In the genomic region with DNA sequence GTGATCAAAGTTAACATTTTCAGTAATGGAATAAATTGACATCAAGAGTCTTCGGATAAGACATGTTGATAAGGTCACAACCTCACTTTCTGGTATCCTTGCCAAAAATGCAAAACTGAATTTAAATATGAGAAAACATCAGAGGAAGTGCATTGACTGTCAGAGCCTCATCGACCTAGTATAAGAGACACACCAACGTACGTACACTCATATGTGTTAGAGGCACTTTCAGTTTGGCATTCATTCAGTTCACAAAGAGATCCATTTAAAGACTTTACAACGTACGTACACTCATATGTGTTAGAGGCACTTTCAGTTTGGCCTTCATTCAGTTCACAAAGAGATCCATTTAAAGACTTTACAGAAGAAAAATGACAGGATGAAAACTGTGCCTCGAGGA, we compare ENCODE assay signal across 14 cellular contexts.
DNase-seq lines count a peak whose midpoint lies in the region; ATAC-seq and TF ChIP-seq lines count a peak whose summit lies in the region.
"Had no signal": no experiment of that assay in that cellular context is flagged by ENCODE, and none has a peak within 500 bp of the region (broad histone marks: within the 10 kb centered on the region; RNA-seq: fewer than 3 reads in every experiment).

No MANE protein-coding gene starts in this region.

- no peak overlapping the region for H2AK5ac ChIP-seq in mesenchymal stem cell (ENCODE audit: low read length, severe bottlenecking)

- H3K27me3 Mint-ChIP-seq in activated naive CD8-positive, alpha-beta T cell treated with anti-CD3 and anti-CD28 coated beads, Interleukin-2, amount 50 U/mL, for 24 hours, result no peaks in the 10 kb centered on the region
- no peaks in the 10 kb centered on the region for H3K27me3 Mint-ChIP-seq in naive thymus-derived CD4-positive, alpha-beta T cell
- H3K27me3 Mint-ChIP-seq: dendritic cell treated with granulocyte-macrophage colony-stimulating factor and Interleukin-4, amounts not matched to agents 40 ng/mL and 50 ng/mL, for 4 days had no signal

- H3K4me1 Mint-ChIP-seq in activated naive CD8-positive, alpha-beta T cell treated with anti-CD3 and anti-CD28 coated beads, Interleukin-2, amount 50 U/mL, for 24 hours, result peaks cover 34% of the 10 kb centered on the region
- H3K4me1 Mint-ChIP-seq in naive thymus-derived CD4-positive, alpha-beta T cell, result peaks cover 1 to 77% (median 60%) of the 10 kb centered on the region in 7 donors

- H2BK5ac ChIP-seq in mesenchymal stem cell (ENCODE audit: low read depth, low read length, poor library complexity, severe bottlenecking), result no peak overlapping the region

- POLR2A ChIA-PET in naive thymus-derived CD4-positive, alpha-beta T cell (lab: Charles Lee), result interaction anchor here (0.7 to 3.3 kb wide), 18 partner anchors 9 to 285 kb away, joined by 3 to 50 read pairs (median 11); no protein-coding TSS in a partner anchor

- peak; percentile 20 for DNase-seq in GM06990 (ENCODE audit: extremely low read depth, insufficient read length)
- DNase-seq in activated naive CD8-positive, alpha-beta T cell treated with anti-CD3 and anti-CD28 coated beads, Interleukin-2, amount 50 U/mL, for 24 hours, result no peak
- peak in 7 of 9 donors; percentile 53 to 81 (median 76) for DNase-seq in naive thymus-derived CD4-positive, alpha-beta T cell
- no peak for DNase-seq in stomach
- DNase-seq in amniotic stem cell (lab: John Stamatoyannopoulos, UW), result no peak
- DNase-seq in mesenchymal stem cell, result no peak
- DNase-seq: heart left ventricle, lower lobe of right lung, NCI-H1436, T1000 had no signal

- H3K36me3 ChIP-seq in GM06990 (ENCODE audit: control insufficient read depth, insufficient read depth, low read length) (no peaks in the 10 kb centered on the region), stomach (no peaks in the 10 kb centered on the region), mesenchymal stem cell (ENCODE audit: control insufficient read depth in 1 of 2, insufficient read depth in 2 of 2, low read depth in 1 of 2, low read length in 2 of 2) (no peaks in the 10 kb centered on the region)
- no peaks in the 10 kb centered on the region for H3K36me3 ChIP-seq in naive thymus-derived CD4-positive, alpha-beta T cell (ENCODE audit: control insufficient read depth in 2 of 3, insufficient read depth in 3 of 3, low read length in 3 of 3)
- H3K36me3 ChIP-seq: heart left ventricle, lower lobe of right lung, right atrium auricular region had no signal

- TF ChIP-seq POLR2A in stomach (IDR thresholded peaks at IDR 0.05), result no peak

- no peak overlapping the region for H3K18ac ChIP-seq in mesenchymal stem cell (ENCODE audit: low read depth in 1 of 2, low read length in 2 of 2)

- peaks cover 10 to 31% of the 10 kb centered on the region in 2 donors for H3K4me1 ChIP-seq in naive thymus-derived CD4-positive, alpha-beta T cell (ENCODE audit: control insufficient read depth in 2 of 2, insufficient read depth in 2 of 2, low read length in 2 of 2)
- H3K4me1 ChIP-seq in stomach (peaks cover 0 to 35% (median 21%) of the 10 kb centered on the region in 4 donors), mesenchymal stem cell (ENCODE audit: control insufficient read depth, insufficient read depth, low read depth, low read length) (peaks cover 3% of the 10 kb centered on the region)
- H3K4me1 ChIP-seq: right atrium auricular region had no signal

- H2BK15ac ChIP-seq in mesenchymal stem cell (ENCODE audit: low read depth, poor library complexity, severe bottlenecking), result no peak overlapping the region

- peak overlapping the region; percentile 75 for H3K4me3 Mint-ChIP-seq in activated naive CD8-positive, alpha-beta T cell treated with anti-CD3 and anti-CD28 coated beads, Interleukin-2, amount 50 U/mL, for 24 hours
- H3K4me3 Mint-ChIP-seq in naive thymus-derived CD4-positive, alpha-beta T cell, result peak overlapping the region; percentile 82 to 98 (median 93)
- H3K4me3 Mint-ChIP-seq: dendritic cell treated with granulocyte-macrophage colony-stimulating factor and Interleukin-4, amounts not matched to agents 40 ng/mL and 50 ng/mL, for 4 days had no signal

- no peak overlapping the region for H3K14ac ChIP-seq in mesenchymal stem cell (ENCODE audit: low read length in 2 of 2)

- peak overlapping the region; percentile 84 for H3K27ac ChIP-seq in naive thymus-derived CD4-positive, alpha-beta T cell (ENCODE audit: low read depth, low read length)
- H3K27ac ChIP-seq in stomach (peak overlapping the region in 2 of 5 donors; percentile 13 to 83), mesenchymal stem cell (ENCODE audit: low read length, poor library complexity, severe bottlenecking) (no peak overlapping the region)
- H3K27ac ChIP-seq: lower lobe of right lung, right atrium auricular region had no signal

- no peak overlapping the region for H3K4me2 ChIP-seq in mesenchymal stem cell (ENCODE audit: low read length, poor library complexity, severe bottlenecking)

- H3K27me3 ChIP-seq in GM06990 (replicated peaks; ENCODE audit: control insufficient read depth, insufficient read depth, low read length) (no peaks in the 10 kb centered on the region), stomach (no peaks in the 10 kb centered on the region), mesenchymal stem cell (ENCODE audit: control insufficient read depth in 1 of 2, insufficient read depth in 1 of 2, low read length in 2 of 2) (no peaks in the 10 kb centered on the region)
- no peaks in the 10 kb centered on the region for H3K27me3 ChIP-seq in naive thymus-derived CD4-positive, alpha-beta T cell (ENCODE audit: control insufficient read depth in 2 of 2, insufficient read depth in 2 of 2, low read length in 2 of 2)
- H3K27me3 ChIP-seq: heart left ventricle, right atrium auricular region had no signal

- peak overlapping the region; percentile 63 for H3K27ac Mint-ChIP-seq in activated naive CD8-positive, alpha-beta T cell treated with anti-CD3 and anti-CD28 coated beads, Interleukin-2, amount 50 U/mL, for 24 hours
- H3K27ac Mint-ChIP-seq in naive thymus-derived CD4-positive, alpha-beta T cell, result peak overlapping the region; percentile 92 to 99 (median 96)
- H3K27ac Mint-ChIP-seq: dendritic cell treated with granulocyte-macrophage colony-stimulating factor and Interleukin-4, amounts not matched to agents 40 ng/mL and 50 ng/mL, for 4 days had no signal

- intact Hi-C loops in naive thymus-derived CD4-positive, alpha-beta T cell (cut with micrococcal nuclease), result loop anchor here (1.0 to 5.0 kb wide), 11 partner anchors 9 to 997 kb away; partner anchors contain the start of genes SMARCA5 (in 2 of the 2) and USP38 (in 1 of the 2)
- intact Hi-C loops in stomach (cut with DNase I; ENCODE audit: low total_unique reads), result no loop called here

- WGBS in stomach, 5 donors, result 61 to 84% (median 68%) methylated on average over 7 of the region's 7 CpGs
- 98% methylated on average over 7 of the region's 7 CpGs for WGBS in mesenchymal stem cell

- H3K23ac ChIP-seq in mesenchymal stem cell (ENCODE audit: low read length in 2 of 2), result no peak overlapping the region

- ATAC-seq in HG03159 (IDR thresholded peaks at IDR 0.05; ENCODE audit: unreplicated experiment) (peak; percentile 47), HG03280 (IDR thresholded peaks at IDR 0.05; ENCODE audit: unreplicated experiment) (no peak)
- ATAC-seq in activated naive CD8-positive, alpha-beta T cell treated with anti-CD3 and anti-CD28 coated beads, Interleukin-2, amount 50 U/mL, for 24 hours, result peak; percentile 74
- ATAC-seq in naive thymus-derived CD4-positive, alpha-beta T cell, result peak; percentile 85
- ATAC-seq: heart left ventricle, lower lobe of right lung had no signal

- H3K9me3 Mint-ChIP-seq in activated naive CD8-positive, alpha-beta T cell treated with anti-CD3 and anti-CD28 coated beads, Interleukin-2, amount 50 U/mL, for 24 hours, result no peaks in the 10 kb centered on the region
- H3K9me3 Mint-ChIP-seq in naive thymus-derived CD4-positive, alpha-beta T cell, result peaks cover 0 to 3% (median 0%) of the 10 kb centered on the region in 11 donors
- H3K9me3 Mint-ChIP-seq: dendritic cell treated with granulocyte-macrophage colony-stimulating factor and Interleukin-4, amounts not matched to agents 40 ng/mL and 50 ng/mL, for 4 days had no signal

- H3K9me3 ChIP-seq in naive thymus-derived CD4-positive, alpha-beta T cell (ENCODE audit: control insufficient read depth in 2 of 3, low read length in 3 of 3), result no peaks in the 10 kb centered on the region
- no peaks in the 10 kb centered on the region for H3K9me3 ChIP-seq in stomach
- no peaks in the 10 kb centered on the region for H3K9me3 ChIP-seq in mesenchymal stem cell (ENCODE audit: control insufficient read depth, low read length)
- H3K9me3 ChIP-seq: lower lobe of right lung, right atrium auricular region had no signal

- no peaks in the 10 kb centered on the region for H3K79me1 ChIP-seq in mesenchymal stem cell (replicated peaks; ENCODE audit: low read length, poor library complexity, severe bottlenecking)

- H3K9ac ChIP-seq in mesenchymal stem cell (ENCODE audit: low read length), result no peak overlapping the region

- CTCF ChIA-PET in naive thymus-derived CD4-positive, alpha-beta T cell (lab: Charles Lee), result interaction anchor here (0.6 to 2.4 kb wide), 3 partner anchors 13 to 209 kb away, joined by 3 to 9 read pairs (median 8); no protein-coding TSS in a partner anchor

- H4K8ac ChIP-seq in mesenchymal stem cell (ENCODE audit: low read length), result no peak overlapping the region

- H2BK12ac ChIP-seq in mesenchymal stem cell (ENCODE audit: low read length in 2 of 2), result no peak overlapping the region

- peaks cover 1% of the 10 kb centered on the region for H3K36me3 Mint-ChIP-seq in activated naive CD8-positive, alpha-beta T cell treated with anti-CD3 and anti-CD28 coated beads, Interleukin-2, amount 50 U/mL, for 24 hours (ENCODE audit: low read depth)
- H3K36me3 Mint-ChIP-seq in naive thymus-derived CD4-positive, alpha-beta T cell, result peaks cover 0 to 14% (median 4%) of the 10 kb centered on the region in 5 donors

- no peak overlapping the region for H3K4ac ChIP-seq in mesenchymal stem cell (ENCODE audit: low read depth in 1 of 2, low read length in 2 of 2)

- no peak overlapping the region for H4K91ac ChIP-seq in mesenchymal stem cell (ENCODE audit: low read length)

- TF ChIP-seq CTCF in GM06990 (IDR thresholded peaks at IDR 0.05; ENCODE audit: insufficient read depth, low read length, poor library complexity, severe bottlenecking) (no peak), stomach (IDR thresholded peaks at IDR 0.05) (no peak)

- no peak for TF ChIP-seq EP300 in stomach (IDR thresholded peaks at IDR 0.05)

- no peak overlapping the region for H2BK120ac ChIP-seq in mesenchymal stem cell (ENCODE audit: low read depth, low read length)

- H2AFZ ChIP-seq in mesenchymal stem cell (ENCODE audit: low read depth, low read length), result no peak overlapping the region

- H3K4me3 ChIP-seq in GM06990 (replicated peaks; ENCODE audit: low read depth, low read length), result no peak overlapping the region
- H3K4me3 ChIP-seq in naive thymus-derived CD4-positive, alpha-beta T cell (ENCODE audit: low read length), result peak overlapping the region; percentile 59
- no peak overlapping the region for H3K4me3 ChIP-seq in stomach
- H3K4me3 ChIP-seq in mesenchymal stem cell (ENCODE audit: insufficient read depth in 1 of 2, low read depth in 1 of 2, low read length in 2 of 2), result no peak overlapping the region
- H3K4me3 ChIP-seq: lower lobe of right lung, right atrium auricular region had no signal

Comparison
In these comparisons a context has a peak if more than half of its experiments do, and no peak if none do; other contexts are left out.
1. DNase-seq: peak in GM06990 (single experiment) and naive thymus-derived CD4-positive, alpha-beta T cell (7 of 9); none in activated naive CD8-positive, alpha-beta T cell treated with anti-CD3 and anti-CD28 coated beads, Interleukin-2, amount 50 U/mL, for 24 hours (single experiment), stomach (single experiment), amniotic stem cell (single experiment) and mesenchymal stem cell (single experiment).